ENCODE assay signal across 18 cellular contexts in genomic region chr11:13664351-13664750, GRCh38.
"Had no signal": no experiment of that assay in that cellular context is flagged by ENCODE, and none has a peak within 500 bp of the region (broad histone marks: within the 10 kb centered on the region; RNA-seq: fewer than 3 reads in every experiment).

No MANE protein-coding gene starts in this region.

- H3K4me1 ChIP-seq: psoas muscle, right lobe of liver had no signal

- H3K4me3 ChIP-seq: gastroesophageal sphincter, lung, psoas muscle, right lobe of liver, tibial artery, upper lobe of right lung, vagina had no signal

- H3K36me3 ChIP-seq: gastroesophageal sphincter, right lobe of liver, tibial artery, upper lobe of right lung, vagina had no signal

- DNase-seq: dermis blood vessel endothelial cell; glutamatergic neuron; left ventricle myocardium superior; mesendoderm; naive thymus-derived CD4-positive, alpha-beta T cell; nephron progenitor cell; psoas muscle; retina; right lobe of liver; stimulated activated CD4-positive, alpha-beta T cell treated with anti-CD3 and anti-CD28 coated beads, Interleukin-4, amount 100 ng/mL, for 1 hour; stimulated activated CD8-positive, alpha-beta memory T cell treated with anti-CD3 and anti-CD28 coated beads, Interleukin-4, amount 100 ng/mL, for 48 hours; stimulated activated naive CD8-positive, alpha-beta T cell treated with anti-CD3 and anti-CD28 coated beads, Interleukin-15, Interleukin-2, amounts not matched to agents 100 U/mL and 50 U/mL, for 24 hours; tibial artery; upper lobe of right lung had no signal

- H3K27me3 ChIP-seq: gastroesophageal sphincter, tibial artery, upper lobe of right lung, vagina had no signal

- H3K9me3 ChIP-seq: psoas muscle, right lobe of liver, upper lobe of right lung, vagina had no signal

- H3K27ac ChIP-seq: gastroesophageal sphincter, psoas muscle, right lobe of liver, tibial artery, upper lobe of right lung, vagina had no signal

- ATAC-seq: gastroesophageal sphincter; left ventricle myocardium superior; naive thymus-derived CD4-positive, alpha-beta T cell; psoas muscle; right lobe of liver; stimulated activated effector memory CD8-positive, alpha-beta T cell treated with anti-CD3 and anti-CD28 coated beads, Interleukin-12 subunit alpha, Interleukin-12 subunit beta, amount 100 ng/mL, for 72 hours; stimulated activated naive CD8-positive, alpha-beta T cell treated with anti-CD3 and anti-CD28 coated beads, Interleukin-15, Interleukin-2, amounts not matched to agents 100 U/mL and 50 U/mL, for 24 hours; upper lobe of right lung had no signal
